Comparison of ENCODE assay signal across 6 cellular contexts in the genomic region with DNA sequence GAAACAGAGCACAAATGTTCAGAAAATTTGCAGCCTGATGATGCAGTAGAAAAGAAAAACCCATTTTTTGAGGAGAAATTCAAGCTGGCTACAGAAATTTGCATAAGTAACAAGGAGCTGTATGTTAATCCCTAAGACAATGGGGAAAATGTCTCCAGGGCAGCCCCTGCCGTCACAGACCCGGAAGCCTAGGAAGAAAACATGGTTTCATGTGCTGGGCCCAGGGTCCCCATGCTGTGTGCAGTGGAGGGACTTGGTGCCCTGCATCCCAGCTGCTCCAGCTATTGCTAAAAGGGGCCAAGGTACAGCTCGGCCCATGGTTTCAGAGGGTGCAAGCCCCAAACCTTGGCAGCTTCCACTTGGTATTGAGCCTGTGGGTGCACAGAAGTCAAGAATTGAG. TPM values are rescaled to one million over a fixed set of nuclear protein-coding genes. Genes with fewer than 3 reads are reported as not detected.
DNase-seq lines count a peak whose midpoint lies in the region; ATAC-seq, FAIRE-seq and TF ChIP-seq lines count a peak whose summit lies in the region.
"Not testable (repeated sequence)": the region's sequence is repeated elsewhere in the genome, so short reads cannot be mapped to it uniquely, and the experiment has no call there.

No MANE protein-coding gene starts in this region.

- 0 out of 2 replicates have a peak overlapping the region, but pooled peaks have one; percentile 19 for H2AFZ ChIP-seq in GM23338
- not testable (repeated sequence) for H2AFZ ChIP-seq in OCI-LY1 (ENCODE audit: low read length); H1 (ENCODE audit: low read length)

- TF ChIP-seq RAD21 in H1 (IDR thresholded peaks at IDR 0.05 in 1 of 2, conservative IDR thresholded peaks at IDR 0.05 in 1 of 2; ENCODE audit: low read depth in 2 of 2, low read length in 2 of 2), result not testable (repeated sequence)

- not testable (repeated sequence) for H4K20me1 ChIP-seq in DOHH2 (ENCODE audit: control insufficient read depth, insufficient read depth, low read depth, low read length); GM23338 (replicated peaks; ENCODE audit: insufficient read depth); OCI-LY1 (ENCODE audit: insufficient read depth, low read length); H1 (replicated peaks in 1 of 2; ENCODE audit: control insufficient read depth in 1 of 2, insufficient read depth in 2 of 2, low read length in 2 of 2)

- DNase-seq in GM23338 (ENCODE audit: low spot score); H1 (ENCODE audit: low read depth in 1 of 2, low spot score in 2 of 2): not testable (repeated sequence)
- DNase-seq in mesendoderm, result peak; percentile 78

- FAIRE-seq in H1 (lab: Jason Lieb, UNC), result not testable (repeated sequence)

- H3K27ac Mint-ChIP-seq in GM23338, result not testable (repeated sequence)

- H3K27me3 ChIP-seq in DOHH2 (ENCODE audit: control insufficient read depth, low read length); GM23338 (ENCODE audit: insufficient read depth); HUES48 (ENCODE audit: control insufficient read depth, insufficient read depth, low read length); OCI-LY1 (ENCODE audit: insufficient read depth, low read length); H1 (replicated peaks in 1 of 4; ENCODE audit: control insufficient read depth in 3 of 4, extremely low read depth in 1 of 4, insufficient read depth in 3 of 4, low read length in 3 of 4); mesendoderm (ENCODE audit: insufficient read depth, low read length, poor library complexity): not testable (repeated sequence)

- not testable (repeated sequence) for H2BK15ac ChIP-seq in H1 (ENCODE audit: low read length); mesendoderm (replicated peaks; ENCODE audit: low read depth)

- peaks cover 81% of the 10 kb centered on the region for H3K4me1 ChIP-seq in DOHH2 (ENCODE audit: control insufficient read depth, low read length)
- H3K4me1 ChIP-seq in GM23338 (ENCODE audit: insufficient read depth), result peaks cover 12% of the 10 kb centered on the region
- H3K4me1 ChIP-seq in HUES48 (ENCODE audit: control insufficient read depth, insufficient read depth, low read length), result peaks cover 16% of the 10 kb centered on the region
- peaks cover 61% of the 10 kb centered on the region for H3K4me1 ChIP-seq in OCI-LY1 (ENCODE audit: insufficient read depth, low read length, severe bottlenecking)
- not testable (repeated sequence) for H3K4me1 ChIP-seq in H1 (replicated peaks in 1 of 4; ENCODE audit: control insufficient read depth in 3 of 4, insufficient read depth in 4 of 4, low read length in 3 of 4); mesendoderm (ENCODE audit: control insufficient read depth, low read depth, low read length)

- not testable (repeated sequence) for H3K36me3 ChIP-seq in DOHH2 (ENCODE audit: control insufficient read depth, low read length); GM23338 (ENCODE audit: insufficient read depth); HUES48 (ENCODE audit: control insufficient read depth, insufficient read depth, low read length); OCI-LY1 (ENCODE audit: insufficient read depth, low read length); H1 (ENCODE audit: control insufficient read depth in 2 of 4, insufficient read depth in 4 of 4, low read length in 3 of 4); mesendoderm (ENCODE audit: control insufficient read depth, insufficient read depth, low read length)

- not testable (repeated sequence) for H3K14ac ChIP-seq in H1 (ENCODE audit: insufficient read length)

- H3K27ac ChIP-seq in DOHH2 (ENCODE audit: low read depth, low read length) (peak overlapping the region; percentile 89; the same call in 1 of the 2 replicates), HUES48 (ENCODE audit: low read depth, low read length) (peak overlapping the region; percentile 36), OCI-LY1 (ENCODE audit: low read depth, low read length, poor library complexity, severe bottlenecking) (peak overlapping the region; percentile 47)
- not testable (repeated sequence) for H3K27ac ChIP-seq in GM23338 (ENCODE audit: low read depth); H1 (ENCODE audit: low read depth, low read length); mesendoderm (ENCODE audit: low read depth, low read length)

- not testable (repeated sequence) for H4K91ac ChIP-seq in H1 (replicated peaks; ENCODE audit: insufficient read length, low read length)

- WGBS in H1 (ENCODE audit: extremely low coverage in 1 of 2, insufficient coverage in 1 of 2, insufficient read length in 1 of 2, insufficient replicate concordance in 2 of 2, low coverage in 1 of 2, low lambda C conversion rate in 2 of 2, missing lambda C conversion rate in 1 of 2), 2 experiments, result 68% methylated on average over 3 of the region's 3 CpGs; no CpG with 5 or more reads in 1 of the 2 experiments
- no CpG with 5 or more reads among the region's 3 CpGs for WGBS in mesendoderm (ENCODE audit: extremely low coverage, insufficient coverage, low lambda C conversion rate)

- peaks cover 20% of the 10 kb centered on the region; the same call in 2 of the 3 replicates for H3K9me3 Mint-ChIP-seq in GM23338

- not testable (repeated sequence) for H3K23me2 ChIP-seq in H1 (ENCODE audit: low read depth, low read length)

- H3K79me1 ChIP-seq in H1 (ENCODE audit: low read depth, low read length); mesendoderm (ENCODE audit: low read length): not testable (repeated sequence)

- not testable (repeated sequence) for H3K18ac ChIP-seq in H1 (ENCODE audit: extremely low read depth, low read length); mesendoderm (ENCODE audit: low read length)

- not testable (repeated sequence) for H3K9ac ChIP-seq in HUES48 (ENCODE audit: low read depth, low read length); OCI-LY1 (ENCODE audit: low read length); H1 (replicated peaks in 1 of 4; ENCODE audit: extremely low read depth in 1 of 4, low read depth in 3 of 4, low read length in 3 of 4); mesendoderm (ENCODE audit: low read length)

- CTCF ChIA-PET in H1 (lab: Charles Lee; ENCODE audit: partially characterized antibody), result interaction anchor here (0.8 to 3.8 kb wide), 6 partner anchors 9 to 151 kb away, joined by 3 to 24 read pairs (median 4); no protein-coding TSS in a partner anchor

- not testable (repeated sequence) for H4K5ac ChIP-seq in H1 (ENCODE audit: insufficient read length, low read depth, low read length); mesendoderm (ENCODE audit: low read length)

- ATAC-seq in GM23338, result peak; percentile 55

- H3K27me3 Mint-ChIP-seq in GM23338 (ENCODE audit: insufficient read depth, low read depth, poor library complexity), result peaks cover 19% of the 10 kb centered on the region

- not testable (repeated sequence) for H3K23ac ChIP-seq in H1 (ENCODE audit: insufficient read length); mesendoderm (ENCODE audit: low read length)

- not testable (repeated sequence) for H3K4me3 ChIP-seq in DOHH2 (ENCODE audit: low read length); GM23338; HUES48 (ENCODE audit: low read depth, low read length); OCI-LY1 (ENCODE audit: low read depth, low read length, poor library complexity, severe bottlenecking); H1 (ENCODE audit: extremely low read depth in 1 of 4, insufficient read depth in 2 of 4, low read depth in 3 of 4, low read length in 4 of 4); mesendoderm (ENCODE audit: low read length)

- H3K79me2 ChIP-seq in DOHH2 (ENCODE audit: control insufficient read depth, low read length); GM23338 (replicated peaks; ENCODE audit: insufficient read depth); OCI-LY1 (ENCODE audit: insufficient read depth, low read length); H1 (ENCODE audit: control insufficient read depth in 1 of 2, insufficient read depth in 2 of 2, low read length in 2 of 2); mesendoderm (ENCODE audit: control insufficient read depth, insufficient read depth, low read length): not testable (repeated sequence)

- H2BK120ac ChIP-seq in H1 (replicated peaks; ENCODE audit: low read depth, low read length); mesendoderm (ENCODE audit: low read depth, low read length): not testable (repeated sequence)

- not testable (repeated sequence) for H4K8ac ChIP-seq in H1 (ENCODE audit: extremely low read depth, insufficient read depth, low read length); mesendoderm (ENCODE audit: low read depth, low read length)

- not testable (repeated sequence) for H2AK5ac ChIP-seq in H1 (ENCODE audit: low read depth, low read length); mesendoderm (ENCODE audit: low read length)

- not testable (repeated sequence) for H2BK20ac ChIP-seq in H1 (ENCODE audit: low read length)

- not testable (repeated sequence) for H3K4ac ChIP-seq in H1 (replicated peaks; ENCODE audit: insufficient read length, low read depth, low read length); mesendoderm (ENCODE audit: low read depth, low read length)

- POLR2A ChIA-PET in H1 (lab: Charles Lee; ENCODE audit: partially characterized antibody), result not testable (repeated sequence)

- TF ChIP-seq POLR2A in H1 (IDR thresholded peaks at IDR 0.05; ENCODE audit: control extremely low read depth in 1 of 2, low read depth in 2 of 2, low read length in 2 of 2), result not testable (repeated sequence)

- H3K9me3 ChIP-seq in DOHH2 (ENCODE audit: control insufficient read depth, insufficient read depth, low read length), result peaks cover 13% of the 10 kb centered on the region; the same call in 1 of the 2 replicates
- H3K9me3 ChIP-seq in HUES48 (ENCODE audit: control insufficient read depth, insufficient read depth, low read length); OCI-LY1 (ENCODE audit: low read length); H1 (ENCODE audit: insufficient read depth in 2 of 2, low read depth in 1 of 2, low read length in 1 of 2): not testable (repeated sequence)

- H3K56ac ChIP-seq in H1 (replicated peaks; ENCODE audit: insufficient read length, low read depth, low read length); mesendoderm (ENCODE audit: low read length): not testable (repeated sequence)

- H3F3A ChIP-seq in DOHH2 (ENCODE audit: control insufficient read depth, insufficient read depth), result peaks cover 36% of the 10 kb centered on the region
- H3F3A ChIP-seq in GM23338 (replicated peaks; ENCODE audit: low read depth); OCI-LY1 (ENCODE audit: insufficient read depth, low read length): not testable (repeated sequence)

- not testable (repeated sequence) for TF ChIP-seq CTCF in DOHH2 (IDR thresholded peaks at IDR 0.05; ENCODE audit: low read depth, low read length, poor library complexity, severe bottlenecking); GM23338 (conservative IDR thresholded peaks at IDR 0.05; ENCODE audit: low read depth in 2 of 2); OCI-LY1 (IDR thresholded peaks at IDR 0.05; ENCODE audit: low read length); H1 (IDR thresholded peaks at IDR 0.05; ENCODE audit: control extremely low read depth in 1 of 3, insufficient read depth in 1 of 3, low read depth in 1 of 3, low read length in 3 of 3)

- H3K4me2 ChIP-seq in DOHH2 (ENCODE audit: low read length); GM23338; OCI-LY1 (ENCODE audit: low read length); H1 (ENCODE audit: insufficient read depth in 1 of 2, low read depth in 2 of 2, low read length in 2 of 2); mesendoderm (ENCODE audit: low read length): not testable (repeated sequence)

- H3K4me1 Mint-ChIP-seq in GM23338, result peaks cover 26% of the 10 kb centered on the region

- H2BK5ac ChIP-seq in H1 (ENCODE audit: low read depth, low read length); mesendoderm (ENCODE audit: low read length): not testable (repeated sequence)

- TF ChIP-seq EP300 in H1 (IDR thresholded peaks at IDR 0.05; ENCODE audit: borderline replicate concordance in 1 of 2, low read depth in 2 of 2, low read length in 2 of 2), result not testable (repeated sequence)

- H2BK12ac ChIP-seq in H1 (ENCODE audit: low read depth, low read length), result not testable (repeated sequence)

- H3K4me3 Mint-ChIP-seq in GM23338, result not testable (repeated sequence)

- peaks cover 12% of the 10 kb centered on the region for H3K36me3 Mint-ChIP-seq in GM23338 (ENCODE audit: low read depth)

- H3K9me2 ChIP-seq in DOHH2 (replicated peaks; ENCODE audit: control insufficient read depth, low read length); GM23338 (ENCODE audit: insufficient read depth); OCI-LY1 (ENCODE audit: low read depth, low read length): not testable (repeated sequence)

RNA-seq across cellular contexts. Expression of a gene that starts 57.6 kb away (rescaled TPM):
- total RNA-seq in GM23338 (2014; rRNA removed; shearing (Covaris generic)), result 94.2 and 94.8 TPM in 2 replicates
- polyA plus RNA-seq in GM23338 (2016; fragmentation: Nextera tagmentation; extraction: Ambion mirVana) (49.6 and 62.5 TPM in 2 replicates), H1 (2011; rRNA removed) (30.6 and 44.4 TPM in 2 replicates)
- 96.1 and 96.3 TPM in 2 replicates for total RNA-seq in H1 (2021; fragmentation: NEBNext Ultra II Directional; extraction: Animal tissue kit (Norgen Biotek cat#: 25700))
- polyA plus RNA-seq in H1 (2011; cell fraction: cytosol; rRNA removed), result 41.2 TPM
- 20.6 TPM for polyA plus RNA-seq in H1 (2011; cell fraction: nucleus; rRNA removed)
- 45.5 to 71.2 TPM (median 55.4 TPM) in 4 replicates for polyA plus RNA-seq in H1 (2012, experiment 1 of 2)
- 11.8 TPM for polyA plus RNA-seq in H1 (2012, experiment 2 of 2)
- polyA plus RNA-seq in H1 (2013, experiment 1 of 2), result 45.9 TPM
- 49.5 TPM for polyA plus RNA-seq in H1 (2013, experiment 2 of 2)
- 50.1 and 67.4 TPM in 2 replicates for polyA minus RNA-seq in H1 (2011; rRNA and poly(A)+ RNA removed)
- polyA minus RNA-seq in H1 (2011; cell fraction: cytosol; rRNA and poly(A)+ RNA removed), result 44.2 TPM
- 54.5 TPM for polyA minus RNA-seq in H1 (2011; cell fraction: nucleus; rRNA and poly(A)+ RNA removed)
- 55.0 TPM for polyA plus RNA-seq in mesendoderm (2013, experiment 1 of 2)
- 56.2 TPM for polyA plus RNA-seq in mesendoderm (2013, experiment 2 of 2)
